26 cellular contexts compared by ENCODE assay signal in genomic region chr13:25587581-25587980, GRCh38.
"Had no signal": no experiment of that assay in that cellular context is flagged by ENCODE, and none has a peak within 500 bp of the region (broad histone marks: within the 10 kb centered on the region; RNA-seq: fewer than 3 reads in every experiment).

No MANE protein-coding gene starts in this region.

- H3K27me3 ChIP-seq: colonic mucosa had no signal

- H3K36me3 ChIP-seq: colonic mucosa, esophagus squamous epithelium, gastroesophageal sphincter, heart left ventricle, left lung, lower lobe of right lung had no signal

- H3K9me3 ChIP-seq: colonic mucosa, esophagus squamous epithelium, gastroesophageal sphincter, heart left ventricle, left lung, lower lobe of right lung, mucosa of descending colon had no signal

- DNase-seq: colonic mucosa; cortex of kidney; effector CD8-positive, alpha-beta T cell; effector memory CD8-positive, alpha-beta T cell; endodermal cell; erythroblast; esophagus squamous epithelium; foreskin fibroblast; foreskin melanocyte; heart left ventricle; hypothalamus; immature natural killer cell; islet precursor cell; kidney; kidney glomerular epithelial cell; left lung; left ventricle myocardium superior; lower lobe of right lung; mesenchymal stem cell; mucosa of descending colon; naive B cell had no signal

- H3K27ac ChIP-seq: colonic mucosa, epithelial cell of prostate, esophagus squamous epithelium, gastroesophageal sphincter, heart left ventricle, hepatocyte, left lung, lower lobe of right lung had no signal

- FAIRE-seq: endometrium, kidney had no signal

- H3K4me3 ChIP-seq: colonic mucosa, esophagus squamous epithelium, gastroesophageal sphincter, heart left ventricle, hepatocyte, left lung, lower lobe of right lung, mucosa of descending colon had no signal

- ATAC-seq: effector memory CD8-positive, alpha-beta T cell; esophagus mucosa; gastroesophageal sphincter; heart left ventricle; left lung; left ventricle myocardium superior; lower lobe of right lung; mucosa of descending colon had no signal

- H3K4me1 ChIP-seq: colonic mucosa, esophagus squamous epithelium, gastroesophageal sphincter, heart left ventricle, left lung, lower lobe of right lung had no signal
